ENCODE assay signal across 34 cellular contexts in the genomic region with DNA sequence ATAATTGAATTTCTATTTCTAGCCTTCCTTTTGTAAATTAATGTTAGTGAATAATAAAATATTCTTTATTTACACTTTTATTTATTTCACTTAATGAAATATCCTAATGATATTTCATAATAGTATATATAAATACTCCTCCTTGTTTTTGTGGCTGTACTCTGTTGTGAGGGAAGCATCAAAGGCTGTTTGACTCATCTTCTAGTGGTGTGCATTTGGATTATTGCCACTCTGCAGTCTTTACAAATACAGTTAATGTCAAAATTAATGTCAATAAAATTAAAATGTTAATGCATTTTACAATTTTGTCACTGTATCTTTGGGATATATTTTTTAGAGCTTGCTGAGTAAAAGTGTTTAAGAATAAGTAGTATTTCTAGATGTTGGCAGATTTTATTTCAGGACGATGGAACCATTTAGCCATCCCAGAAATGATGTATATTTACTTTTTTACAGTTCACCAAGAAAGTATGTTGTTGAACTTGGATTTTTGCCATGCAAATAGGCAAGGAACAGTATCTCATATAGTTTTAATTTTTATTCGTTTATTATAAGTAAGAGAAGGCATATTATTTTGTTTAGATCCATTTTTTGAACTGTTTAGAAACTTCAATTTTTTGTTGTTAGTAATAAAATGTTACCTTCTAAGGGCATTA.
"Had no signal": no experiment of that assay in that cellular context is flagged by ENCODE, and none has a peak within 500 bp of the region (broad histone marks: within the 10 kb centered on the region; RNA-seq: fewer than 3 reads in every experiment).

No MANE protein-coding gene starts in this region.

- H3K4me1 Mint-ChIP-seq: activated CD4-positive, alpha-beta T cell treated with anti-CD3 and anti-CD28 coated beads, Interleukin-2, amount 10 ng/mL, durations not matched to agents 24 days and 14 days; activated naive CD4-positive, alpha-beta T cell treated with anti-CD3 and anti-CD28 coated beads, Interleukin-2, amount 10 ng/mL, durations not matched to agents 7 days and 5 days; central memory CD8-positive, alpha-beta T cell; immature natural killer cell; natural killer cell; neural progenitor cell; T-helper 17 cell had no signal

- H3K4me2 ChIP-seq: neural progenitor cell, smooth muscle cell had no signal

- H3K4me3 ChIP-seq: breast epithelium, heart left ventricle, lower lobe of right lung, neural progenitor cell, psoas muscle, sigmoid colon, smooth muscle cell, tibial nerve had no signal

- H3K4me3 Mint-ChIP-seq: activated CD4-positive, alpha-beta memory T cell treated with anti-CD3 and anti-CD28 coated beads for 36 hours; activated CD4-positive, alpha-beta T cell treated with anti-CD3 and anti-CD28 coated beads, Interleukin-2, amount 10 ng/mL, durations not matched to agents 24 days and 14 days; activated naive CD4-positive, alpha-beta T cell treated with anti-CD3 and anti-CD28 coated beads, Interleukin-2, amount 10 ng/mL, durations not matched to agents 7 days and 5 days; central memory CD8-positive, alpha-beta T cell; immature natural killer cell; natural killer cell; neural progenitor cell; T-helper 17 cell had no signal

- H3K79me2 ChIP-seq: parathyroid adenoma had no signal

- H3K27ac Mint-ChIP-seq: activated CD4-positive, alpha-beta memory T cell treated with anti-CD3 and anti-CD28 coated beads for 36 hours; activated CD4-positive, alpha-beta T cell treated with anti-CD3 and anti-CD28 coated beads, Interleukin-2, amount 10 ng/mL, durations not matched to agents 24 days and 14 days; activated naive CD4-positive, alpha-beta T cell treated with anti-CD3 and anti-CD28 coated beads, Interleukin-2, amount 10 ng/mL, durations not matched to agents 7 days and 5 days; immature natural killer cell; natural killer cell; neural progenitor cell; T-helper 17 cell had no signal

- H3K4me1 ChIP-seq: breast epithelium, foreskin keratinocyte, heart left ventricle, lower lobe of right lung, neural progenitor cell, parathyroid adenoma, psoas muscle, sigmoid colon, tibial nerve had no signal

- H3K36me3 Mint-ChIP-seq: activated CD4-positive, alpha-beta memory T cell treated with anti-CD3 and anti-CD28 coated beads for 36 hours; activated naive CD4-positive, alpha-beta T cell treated with anti-CD3 and anti-CD28 coated beads, Interleukin-2, amount 10 ng/mL, durations not matched to agents 7 days and 5 days; immature natural killer cell; natural killer cell; neural progenitor cell had no signal

- H3K27me3 ChIP-seq: breast epithelium, foreskin keratinocyte, heart left ventricle, neural progenitor cell, sigmoid colon, tibial nerve had no signal

- H2AFZ ChIP-seq: neural progenitor cell, parathyroid adenoma had no signal

- H3K27ac ChIP-seq: breast epithelium, foreskin keratinocyte, heart left ventricle, lower lobe of right lung, neural progenitor cell, parathyroid adenoma, psoas muscle, sigmoid colon, tibial nerve, WERI-Rb-1 had no signal

- H3K9me3 Mint-ChIP-seq: activated CD4-positive, alpha-beta memory T cell treated with anti-CD3 and anti-CD28 coated beads for 36 hours; activated CD4-positive, alpha-beta T cell treated with anti-CD3 and anti-CD28 coated beads, Interleukin-2, amount 10 ng/mL, durations not matched to agents 24 days and 14 days; activated naive CD4-positive, alpha-beta T cell treated with anti-CD3 and anti-CD28 coated beads, Interleukin-2, amount 10 ng/mL, durations not matched to agents 7 days and 5 days had no signal

- ATAC-seq: activated CD4-positive, CD25-positive, alpha-beta regulatory T cell treated with anti-CD3 and anti-CD28 coated beads, Interleukin-2, amount 50 U/mL, for 24 hours; foreskin keratinocyte; heart left ventricle; left lobe of liver; lower lobe of right lung; natural killer cell; psoas muscle; T-helper 17 cell had no signal

- DNase-seq: activated CD4-positive, alpha-beta memory T cell treated with anti-CD3 and anti-CD28 coated beads for 36 hours; activated CD4-positive, alpha-beta T cell treated with anti-CD3 and anti-CD28 coated beads, Interleukin-2, amount 10 ng/mL, durations not matched to agents 24 days and 14 days; activated CD8-positive, alpha-beta memory T cell treated with anti-CD3 and anti-CD28 coated beads, Interleukin-2, amount 50 U/mL, for 4 hours; activated gamma-delta T cell; activated naive CD4-positive, alpha-beta T cell treated with anti-CD3 and anti-CD28 coated beads, Interleukin-2, amount 10 ng/mL, durations not matched to agents 7 days and 5 days; activated T-cell treated with anti-CD3 and anti-CD28 coated beads, Interleukin-2, amount 50 U/mL, for 1 hour; amniotic stem cell; dermis blood vessel endothelial cell; effector CD4-positive, alpha-beta T cell; erythroblast; foreskin keratinocyte; heart left ventricle; hypothalamus; immature natural killer cell; kidney glomerular epithelial cell; lower lobe of right lung; mesendoderm; natural killer cell; occipital lobe; psoas muscle; sigmoid colon; stimulated activated CD4-positive, alpha-beta T cell treated with anti-CD3 and anti-CD28 coated beads, Interleukin-1b, Interleukin-23, amount 100 ng/mL, for 48 hours; stimulated activated naive CD4-positive, alpha-beta T cell; T-helper 17 cell; T1000; WERI-Rb-1 had no signal

- H3K9ac ChIP-seq: neural progenitor cell, parathyroid adenoma had no signal

- H3K9me3 ChIP-seq: breast epithelium, lower lobe of right lung, psoas muscle, sigmoid colon, tibial nerve had no signal

- H3K27me3 Mint-ChIP-seq: activated CD4-positive, alpha-beta memory T cell treated with anti-CD3 and anti-CD28 coated beads for 36 hours; activated CD4-positive, alpha-beta T cell treated with anti-CD3 and anti-CD28 coated beads, Interleukin-2, amount 10 ng/mL, durations not matched to agents 24 days and 14 days; activated naive CD4-positive, alpha-beta T cell treated with anti-CD3 and anti-CD28 coated beads, Interleukin-2, amount 10 ng/mL, durations not matched to agents 7 days and 5 days; central memory CD8-positive, alpha-beta T cell; T-helper 17 cell had no signal

- H3K36me3 ChIP-seq: breast epithelium, heart left ventricle, lower lobe of right lung, neural progenitor cell, sigmoid colon, tibial nerve, WERI-Rb-1 had no signal
